1 cellular context compared by ENCODE assay signal in genomic region chr6:35497571-35498406, GRCh38.
TF ChIP-seq lines count a peak whose summit lies in the region.

No MANE protein-coding gene starts in this region.

TF ChIP-seq in WTC11, 78 proteins besides CTCF, POLR2A, EP300 and RAD21 (continued from another document and continues in another):
- TF ChIP-seq AFF4 (CRISPR knock-in tag; IDR thresholded peaks at IDR 0.05; ENCODE audit: borderline replicate concordance) (no peak), FOXP1 (CRISPR knock-in tag; IDR thresholded peaks at IDR 0.05; ENCODE audit: borderline replicate concordance) (peak; percentile 76), MYBL2 (CRISPR knock-in tag; IDR thresholded peaks at IDR 0.05) (peak; percentile 40; the same call in 1 of the 2 replicates), RORB (CRISPR knock-in tag; IDR thresholded peaks at IDR 0.05) (no peak), HMGXB4 (CRISPR knock-in tag; IDR thresholded peaks at IDR 0.05) (peak; percentile 83), ATF3 (CRISPR knock-in tag; conservative IDR thresholded peaks at IDR 0.05) (no peak), ATF2 (CRISPR knock-in tag; IDR thresholded peaks at IDR 0.05; ENCODE audit: borderline replicate concordance, low read depth) (no peak), HMGA2 (CRISPR knock-in tag; IDR thresholded peaks at IDR 0.05) (no peak), KAT7 (CRISPR knock-in tag; IDR thresholded peaks at IDR 0.05; ENCODE audit: borderline replicate concordance) (peak; percentile 67), FOXJ3 (CRISPR knock-in tag; IDR thresholded peaks at IDR 0.05; ENCODE audit: borderline replicate concordance) (no peak), EMX1 (CRISPR knock-in tag; IDR thresholded peaks at IDR 0.05) (no peak), GTF2I (CRISPR knock-in tag; conservative IDR thresholded peaks at IDR 0.05) (no peak), NFYB (CRISPR knock-in tag; conservative IDR thresholded peaks at IDR 0.05; ENCODE audit: low read depth) (no peak), TP53 (CRISPR knock-in tag; IDR thresholded peaks at IDR 0.05) (no peak; the same call in 1 of the 2 replicates), NR3C1 (CRISPR knock-in tag; conservative IDR thresholded peaks at IDR 0.05; ENCODE audit: low read depth) (no peak), SP1 (CRISPR knock-in tag; conservative IDR thresholded peaks at IDR 0.05) (peak; percentile 67; the same call in 1 of the 2 replicates), JAZF1 (CRISPR knock-in tag; IDR thresholded peaks at IDR 0.05) (no peak), ZNF138 (CRISPR knock-in tag; conservative IDR thresholded peaks at IDR 0.05) (no peak), ETV6 (CRISPR knock-in tag; IDR thresholded peaks at IDR 0.05) (peak; percentile 73; the same call in 1 of the 2 replicates), ZNF423 (CRISPR knock-in tag; IDR thresholded peaks at IDR 0.05) (peak; percentile 92), CREM (CRISPR knock-in tag; IDR thresholded peaks at IDR 0.05) (no peak; the same call in 1 of the 2 replicates), MXD4 (CRISPR knock-in tag; IDR thresholded peaks at IDR 0.05; ENCODE audit: borderline replicate concordance) (no peak), GABPB1 (CRISPR knock-in tag; IDR thresholded peaks at IDR 0.05) (no peak), NR1H2 (CRISPR knock-in tag; IDR thresholded peaks at IDR 0.05) (no peak), NFATC4 (CRISPR knock-in tag; IDR thresholded peaks at IDR 0.05) (no peak), ZSCAN18 (CRISPR knock-in tag; IDR thresholded peaks at IDR 0.05) (no peak), ATF1 (CRISPR knock-in tag; IDR thresholded peaks at IDR 0.05) (no peak; the same call in 1 of the 2 replicates), PRDM15 (CRISPR knock-in tag; IDR thresholded peaks at IDR 0.05) (peak; percentile 90), ZNF121 (CRISPR knock-in tag; IDR thresholded peaks at IDR 0.05) (no peak), PRRX2 (CRISPR knock-in tag; IDR thresholded peaks at IDR 0.05) (no peak), NR2C2 (CRISPR knock-in tag; IDR thresholded peaks at IDR 0.05) (no peak), E2F1 (CRISPR knock-in tag; IDR thresholded peaks at IDR 0.05) (no peak), ATF6 (CRISPR knock-in tag; IDR thresholded peaks at IDR 0.05) (no peak), ZNF671 (CRISPR knock-in tag; IDR thresholded peaks at IDR 0.05) (no peak), ZNF219 (CRISPR knock-in tag; IDR thresholded peaks at IDR 0.05; ENCODE audit: borderline replicate concordance) (0 out of 2 replicates have a peak, but pooled peaks have one; percentile 64), ZNF317 (CRISPR knock-in tag; IDR thresholded peaks at IDR 0.05; ENCODE audit: borderline replicate concordance, low read depth) (no peak; the same call in 1 of the 2 replicates), E2F5 (CRISPR knock-in tag; IDR thresholded peaks at IDR 0.05) (no peak), ZBTB43 (CRISPR knock-in tag; IDR thresholded peaks at IDR 0.05) (0 out of 2 replicates have a peak, but pooled peaks have one; percentile 56), RELA (CRISPR knock-in tag; IDR thresholded peaks at IDR 0.05; ENCODE audit: borderline replicate concordance) (no peak), AR (CRISPR knock-in tag; IDR thresholded peaks at IDR 0.05) (no peak), SOX15 (CRISPR knock-in tag; IDR thresholded peaks at IDR 0.05) (no peak)
